In genomic region chr4:104930298-104930697, GRCh38 we compare ENCODE assay signal across 13 cellular contexts.
DNase-seq lines count a peak whose midpoint lies in the region; ATAC-seq, FAIRE-seq and TF ChIP-seq lines count a peak whose summit lies in the region.
"Had no signal": no experiment of that assay in that cellular context is flagged by ENCODE, and none has a peak within 500 bp of the region (broad histone marks: within the 10 kb centered on the region; RNA-seq: fewer than 3 reads in every experiment).

No MANE protein-coding gene starts in this region.

- peak overlapping the region; percentile 86 for H2AFZ ChIP-seq in GM12878 (ENCODE audit: control insufficient read depth, low read depth, low read length)

- FAIRE-seq in GM12878 (lab: Jason Lieb, UNC) = no peak
- FAIRE-seq: H54 had no signal

- ATAC-seq in CD8-positive, alpha-beta T cell = no peak
- ATAC-seq in GM19025 (IDR thresholded peaks at IDR 0.05; ENCODE audit: low read depth, unreplicated experiment) = peak; percentile 21
- peak; percentile 13 for ATAC-seq in HG03039 (IDR thresholded peaks at IDR 0.05; ENCODE audit: unreplicated experiment)
- peak; percentile 54 for ATAC-seq in GM12878
- ATAC-seq in mucosa of descending colon = no peak

- no TSS peak for BruUV-seq in GM12878 (replicated peaks; lab: Mats Ljungman, UMichigan)

- WGBS in GM12878 (ENCODE audit: insufficient coverage, insufficient replicate concordance, low lambda C conversion rate, missing lambda C conversion rate) = 79% methylated on average over 7 of the region's 7 CpGs

- H3K27me3 ChIP-seq in CD8-positive, alpha-beta T cell (ENCODE audit: insufficient read depth, low read length) = no peaks in the 10 kb centered on the region
- H3K27me3 ChIP-seq in GM12878 (replicated peaks in 1 of 2; ENCODE audit: control insufficient read depth in 2 of 2, insufficient read depth in 2 of 2, low read length in 1 of 2) (no peaks in the 10 kb centered on the region), dorsolateral prefrontal cortex (no peaks in the 10 kb centered on the region)
- H3K27me3 ChIP-seq: esophagus squamous epithelium, Peyer's patch had no signal

- no peaks in the 10 kb centered on the region for H3K9me3 Mint-ChIP-seq in CD8-positive, alpha-beta T cell

- H3K36me3 ChIP-seq in CD8-positive, alpha-beta T cell (ENCODE audit: insufficient read depth, low read length) = no peaks in the 10 kb centered on the region
- H3K36me3 ChIP-seq in GM12878 (ENCODE audit: control insufficient read depth in 2 of 2, insufficient read depth in 2 of 2, low read length in 1 of 2) (no peaks in the 10 kb centered on the region), mucosa of descending colon (ENCODE audit: low read depth) (no peaks in the 10 kb centered on the region)
- H3K36me3 ChIP-seq: esophagus squamous epithelium, Peyer's patch had no signal

- no peaks in the 10 kb centered on the region for H3K27me3 Mint-ChIP-seq in CD8-positive, alpha-beta T cell (ENCODE audit: low read depth)

- peak overlapping the region; percentile 79 for H3K27ac Mint-ChIP-seq in CD8-positive, alpha-beta T cell

- TF ChIP-seq CTCF in CD8-positive, alpha-beta T cell (IDR thresholded peaks at IDR 0.05) = no peak
- TF ChIP-seq CTCF in GM12878 (IDR thresholded peaks at IDR 0.05 in 2 of 3, conservative IDR thresholded peaks at IDR 0.05 in 1 of 3; ENCODE audit: control insufficient read depth in 2 of 3, extremely low read depth in 1 of 3, insufficient read depth in 1 of 3, low read depth in 3 of 3, low read length in 3 of 3) = no peak
- TF ChIP-seq CTCF in dorsolateral prefrontal cortex (IDR thresholded peaks at IDR 0.05 in 54 of 56, conservative IDR thresholded peaks at IDR 0.05 in 2 of 56; ENCODE audit: low read depth in 1 of 56, partially characterized antibody in 56 of 56) = no peak
- no peak for TF ChIP-seq CTCF in mucosa of descending colon (IDR thresholded peaks at IDR 0.05)

- H3K4me3 Mint-ChIP-seq in CD8-positive, alpha-beta T cell = no peak overlapping the region

- CTCF ChIA-PET in CD8-positive, alpha-beta T cell (lab: Charles Lee) = interaction anchor here (1.0 to 1.4 kb wide), 3 partner anchors 11 to 19 kb away, joined by 3 to 4 read pairs (median 3); no protein-coding TSS in a partner anchor
- CTCF ChIA-PET in GM12878 (lab: Yijun Ruan, JAX) = interaction anchor here (0.9 to 2.5 kb wide), 11 partner anchors 14 to 591 kb away, joined by 3 to 15 read pairs (median 5); partner anchors contain the start of gene PPA2

- peaks cover 4% of the 10 kb centered on the region for H3K36me3 Mint-ChIP-seq in CD8-positive, alpha-beta T cell

- no peak for TF ChIP-seq RAD21 in GM12878 (IDR thresholded peaks at IDR 0.05; ENCODE audit: insufficient read depth, low read depth, low read length)

- no peaks in the 10 kb centered on the region for H3K9me3 ChIP-seq in CD8-positive, alpha-beta T cell (ENCODE audit: low read length)
- H3K9me3 ChIP-seq in GM12878 (replicated peaks; ENCODE audit: control insufficient read depth, insufficient read depth, low read length) (peaks cover 5% of the 10 kb centered on the region), mucosa of descending colon (peaks cover 7% of the 10 kb centered on the region)
- H3K9me3 ChIP-seq: Peyer's patch had no signal

- SMC1A ChIA-PET in GM12878 (lab: Charles Lee; ENCODE audit: uncharacterized antibody, unreplicated experiment) = interaction anchor here (0.6 to 4.0 kb wide), 6 partner anchors 10 to 211 kb away, joined by 3 to 14 read pairs (median 6); no protein-coding TSS in a partner anchor

- H4K20me1 ChIP-seq in GM12878 (ENCODE audit: control insufficient read depth, insufficient read depth) = no peaks in the 10 kb centered on the region

- POLR2A ChIA-PET in CD8-positive, alpha-beta T cell (lab: Charles Lee) = interaction anchor here (0.8 to 2.0 kb wide), 3 partner anchors 105 to 544 kb away, joined by 3 to 6 read pairs (median 3); partner anchors contain the start of gene PPA2
- POLR2A ChIA-PET in GM12878 (lab: Charles Lee) = interaction anchor here (0.6 to 1.1 kb wide), 2 partner anchors 125 to 543 kb away, joined by 3 read pairs; partner anchors contain the start of gene PPA2

- TF ChIP-seq EP300 in GM12878 (IDR thresholded peaks at IDR 0.05; ENCODE audit: borderline replicate concordance in 1 of 2, control insufficient read depth in 1 of 2, low read depth in 2 of 2, low read length in 2 of 2) = no peak

- H3K27ac ChIP-seq in CD8-positive, alpha-beta T cell (ENCODE audit: low read depth, low read length) = no peak overlapping the region
- peak overlapping the region; percentile 62 for H3K27ac ChIP-seq in GM12878 (ENCODE audit: control insufficient read depth, insufficient read depth)
- H3K27ac ChIP-seq in dorsolateral prefrontal cortex = no peak overlapping the region
- H3K27ac ChIP-seq: C4-2B, esophagus squamous epithelium, Peyer's patch had no signal

- no peak for DNase-seq in CD8-positive, alpha-beta T cell
- DNase-seq in GM12878 (ENCODE audit: low read depth, low spot score) = peak; percentile 51
- no peak for DNase-seq in dorsolateral prefrontal cortex
- no peak for DNase-seq in NCI-H2029 (lab: John Stamatoyannopoulos, UW)
- DNase-seq in mucosa of descending colon = no peak
- DNase-seq in NOMO-1 treated with dmso at 0.1 percent for 144 hours (lab: John Stamatoyannopoulos, UW; ENCODE audit: unreplicated experiment) = no peak
- DNase-seq: esophagus squamous epithelium, NCI-H2171 had no signal

- in situ Hi-C loops in GM12878 (cut with MboI) = loop anchor here (10.0 kb wide), 1 partner anchor 545 kb away; the partner anchor contains the start of gene PPA2

- intact Hi-C loops in CD8-positive, alpha-beta T cell (cut with DNase I, micrococcal nuclease) = loop anchor here (5.0 kb wide), 4 partner anchors 222 to 777 kb away; partner anchors contain the start of genes GSTCD (in 1 of the 2), INTS12 (in 1 of the 2) and PPA2 (in 1 of the 2)
- intact Hi-C loops in GM12878 (cut with micrococcal nuclease; ENCODE audit: unreplicated experiment) (loop anchor here (2.0 to 10.0 kb wide), 5 partner anchors 37 to 305 kb away; no protein-coding TSS in a partner anchor), dorsolateral prefrontal cortex (cut with DNase I) (no loop called here), mucosa of descending colon (cut with DNase I, micrococcal nuclease) (no loop called here)

- no peaks in the 10 kb centered on the region for H3K79me2 ChIP-seq in GM12878 (ENCODE audit: control insufficient read depth, insufficient read depth, low read length)

- RAD21 ChIA-PET in GM12878 (lab: Charles Lee; ENCODE audit: unreplicated experiment) = interaction anchor here (0.6 to 1.4 kb wide), 2 partner anchors 71 to 542 kb away, joined by 3 to 5 read pairs; no protein-coding TSS in a partner anchor

- H3K4me1 Mint-ChIP-seq in CD8-positive, alpha-beta T cell (ENCODE audit: low read depth) = peaks cover 51% of the 10 kb centered on the region

- H3K4me3 ChIP-seq in CD8-positive, alpha-beta T cell (ENCODE audit: low read depth, low read length) = peak overlapping the region; percentile 28
- H3K4me3 ChIP-seq in GM12878 (no peak overlapping the region; the same call in 1 of the 2 replicates), dorsolateral prefrontal cortex (no peak overlapping the region), mucosa of descending colon (no peak overlapping the region)
- H3K4me3 ChIP-seq: esophagus squamous epithelium, Peyer's patch had no signal

- no peak overlapping the region for H3K9ac ChIP-seq in GM12878 (ENCODE audit: control insufficient read depth, insufficient read depth, low read length)

- H3K4me2 ChIP-seq in GM12878 (ENCODE audit: control insufficient read depth, insufficient read depth) = 0 out of 2 replicates have a peak overlapping the region, but pooled peaks have one; percentile 7

- H3K4me1 ChIP-seq in CD8-positive, alpha-beta T cell (ENCODE audit: insufficient read depth, low read length) = peaks cover 25% of the 10 kb centered on the region
- H3K4me1 ChIP-seq in GM12878 (ENCODE audit: control insufficient read depth, insufficient read depth, low read length) (peaks cover 14% of the 10 kb centered on the region), mucosa of descending colon (ENCODE audit: low read depth) (no peaks in the 10 kb centered on the region)
- H3K4me1 ChIP-seq: Peyer's patch had no signal

- no peak for TF ChIP-seq POLR2A in GM12878 (IDR thresholded peaks at IDR 0.05; ENCODE audit: low read depth, low read length)

TF ChIP-seq in GM12878, 131 proteins besides CTCF, POLR2A, EP300 and RAD21:
- TF ChIP-seq SREBF1 (IDR thresholded peaks at IDR 0.05; ENCODE audit: low read length) (no peak), MEF2B (IDR thresholded peaks at IDR 0.05; ENCODE audit: partially characterized antibody, poor library complexity, severe bottlenecking) (peak; percentile 26)

Comparison
In these comparisons a context has a peak if more than half of its experiments do, and no peak if none do; other contexts are left out.
1. ATAC-seq: peak in GM19025 (single experiment), HG03039 (single experiment) and GM12878 (single experiment); none in CD8-positive, alpha-beta T cell (single experiment) and mucosa of descending colon (single experiment).
2. intact Hi-C loops: an anchor here in CD8-positive, alpha-beta T cell (5.0 kb wide) and GM12878 (2.0 to 10.0 kb wide); none called in dorsolateral prefrontal cortex and mucosa of descending colon.